1 cellular context compared by ENCODE assay signal in genomic region chr2:26807788-26808460, GRCh38.
TF ChIP-seq lines count a peak whose summit lies in the region.

No MANE protein-coding gene starts in this region.

TF ChIP-seq in IMR-90, 13 proteins besides CTCF, POLR2A, EP300 and RAD21:
- no peak for TF ChIP-seq MAZ (IDR thresholded peaks at IDR 0.05; ENCODE audit: borderline replicate concordance, low read depth, low read length)
- TF ChIP-seq BHLHE40 (IDR thresholded peaks at IDR 0.05; ENCODE audit: low read depth, low read length) = no peak
- no peak for TF ChIP-seq SMC3 (IDR thresholded peaks at IDR 0.05; ENCODE audit: low read depth, low read length)
- TF ChIP-seq ELK1 (IDR thresholded peaks at IDR 0.05; ENCODE audit: borderline replicate concordance, low read depth, low read length) = no peak
